In genomic region chr14:105325303-105325702, GRCh38 we compare ENCODE assay signal across 19 cellular contexts. TPM values are rescaled to one million over a fixed set of nuclear protein-coding genes. Genes with fewer than 3 reads are reported as not detected.
DNase-seq lines count a peak whose midpoint lies in the region; ATAC-seq and TF ChIP-seq lines count a peak whose summit lies in the region.
"Had no signal": no experiment of that assay in that cellular context is flagged by ENCODE, and none has a peak within 500 bp of the region (broad histone marks: within the 10 kb centered on the region; RNA-seq: fewer than 3 reads in every experiment).

No MANE protein-coding gene starts in this region.

- H3K4me3 ChIP-seq in right atrium auricular region (no peak overlapping the region), NT2/D1 (ENCODE audit: insufficient read length, low read depth) (no peak overlapping the region)
- H3K4me3 ChIP-seq: A549 had no signal

- TF ChIP-seq CTCF in right atrium auricular region (IDR thresholded peaks at IDR 0.05): no peak

- DNase-seq in right atrium auricular region (ENCODE audit: low spot score) (no peak), cardiac septum (ENCODE audit: low spot score) (no peak), NT2/D1 (ENCODE audit: low read depth, low spot score) (no peak), islet precursor cell (peak; percentile 51), substantia nigra (lab: John Stamatoyannopoulos, UW) (no peak), NCI-H2107 (lab: John Stamatoyannopoulos, UW) (no peak)
- no peak for DNase-seq in activated CD8-positive, alpha-beta memory T cell treated with anti-CD3 and anti-CD28 coated beads, Interleukin-2, amount 50 U/mL, for 48 hours
- DNase-seq: CD8-positive, alpha-beta T cell; DMS53; EL; HCEC 1CT; IMR-90; NCI-H1417 treated with DMSO at 0.1 percent for 48 hours; NCI-H1930; NCI-H345; NCI-H524 treated with DMSO at 0.1 percent for 48 hours had no signal

- no peaks in the 10 kb centered on the region for H3K9me3 ChIP-seq in right atrium auricular region
- no peaks in the 10 kb centered on the region for H3K9me3 ChIP-seq in NT2/D1 (ENCODE audit: insufficient read depth, low read length)
- H3K9me3 ChIP-seq: A549 had no signal

- H3K27me3 ChIP-seq in right atrium auricular region: no peaks in the 10 kb centered on the region
- H3K27me3 ChIP-seq in NT2/D1 (ENCODE audit: insufficient read depth, insufficient read length): no peaks in the 10 kb centered on the region

- ATAC-seq in GM19328 (IDR thresholded peaks at IDR 0.05; ENCODE audit: unreplicated experiment): no peak
- ATAC-seq: A549; CD8-positive, alpha-beta T cell had no signal

- H3K36me3 ChIP-seq in right atrium auricular region (no peaks in the 10 kb centered on the region), NT2/D1 (ENCODE audit: insufficient read depth, insufficient read length, low read length) (no peaks in the 10 kb centered on the region)

- H3K4me1 ChIP-seq in right atrium auricular region (peaks cover 0 to 77% of the 10 kb centered on the region in 2 donors), NT2/D1 (ENCODE audit: insufficient read depth, insufficient read length) (peaks cover 29% of the 10 kb centered on the region)
- H3K4me1 ChIP-seq: A549 had no signal

- H3K9ac ChIP-seq in NT2/D1 (ENCODE audit: insufficient read length, low read depth): peak overlapping the region; percentile 42

- peak overlapping the region; percentile 77 to 79 for H3K27ac ChIP-seq in right atrium auricular region
- H3K27ac ChIP-seq in substantia nigra (ENCODE audit: low read depth, low read length, poor library complexity, severe bottlenecking): peak overlapping the region; percentile 70
- H3K27ac ChIP-seq: A549, HL-60 had no signal

- intact Hi-C loops in cardiac septum (cut with DNase I): no loop called here

RNA-seq across cellular contexts. Expression of gene PACS2, which starts 10.8 kb away (rescaled TPM):
- 10 to 100 TPM; 55.0 to 59.7 TPM for total RNA-seq in right atrium auricular region
- 55.1 TPM for total RNA-seq in cardiac septum

RNA-seq across cellular contexts. Expression of gene BRF1, which starts 24.5 kb away (rescaled TPM):
- 10 to 100 TPM; 16.2 to 17.2 TPM for total RNA-seq in right atrium auricular region
- total RNA-seq in cardiac septum: 17.7 TPM
